27 cellular contexts compared by ENCODE assay signal in the genomic region with DNA sequence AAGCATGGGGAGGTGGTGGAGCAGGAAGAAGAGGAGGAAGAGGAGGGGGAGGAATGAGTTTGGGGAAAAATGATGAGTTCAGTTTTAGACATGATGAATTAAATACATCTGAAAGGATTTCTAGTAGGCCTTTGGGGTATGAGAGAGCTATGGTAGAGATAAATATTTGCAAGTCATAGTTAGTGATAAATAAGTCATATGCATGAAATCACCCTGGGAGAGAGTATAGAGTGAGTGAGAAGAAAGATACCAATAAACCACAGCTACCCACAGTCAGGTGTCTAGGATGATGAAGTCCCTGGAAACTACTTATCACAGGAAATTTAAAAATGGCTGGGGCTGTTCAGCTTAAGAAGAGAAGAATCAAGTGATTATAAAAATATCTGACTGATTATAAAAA.
"Had no signal": no experiment of that assay in that cellular context is flagged by ENCODE, and none has a peak within 500 bp of the region (broad histone marks: within the 10 kb centered on the region; RNA-seq: fewer than 3 reads in every experiment).

No MANE protein-coding gene starts in this region.

- H3K9me3 ChIP-seq: Peyer's patch, SJSA1, SK-N-SH had no signal

- H3K36me3 ChIP-seq: Peyer's patch, SJSA1 had no signal

- H3K4me3 ChIP-seq: Peyer's patch, SJSA1 had no signal

- DNase-seq: activated CD4-positive, alpha-beta T cell treated with anti-CD3 and anti-CD28 coated beads for 36 hours; activated CD4-positive, alpha-beta T cell treated with anti-CD3 and anti-CD28 coated beads, Interleukin-2, amount 10 ng/mL, durations not matched to agents 7 days and 5 days; activated CD4-positive, alpha-beta T cell treated with anti-CD3 and anti-CD28 coated beads, Interleukin-2, amount 50 U/mL, for 48 hours; activated CD8-positive, alpha-beta T cell treated with anti-CD3 and anti-CD28 coated beads, Interleukin-2, amount 10 ng/mL, durations not matched to agents 7 days and 5 days; activated naive CD4-positive, alpha-beta T cell treated with anti-CD3 and anti-CD28 coated beads, Interleukin-2, amount 50 U/mL, for 16 hours; activated naive CD8-positive, alpha-beta T cell treated with anti-CD3 and anti-CD28 coated beads for 36 hours; activated T-cell treated with anti-CD3 and anti-CD28 coated beads, Interleukin-2, amount 50 U/mL, for 24 hours; central memory CD4-positive, alpha-beta T cell; NCI-H1105; NCI-H1436; NCI-H1694; NCI-H1930; NCI-H2081 treated with DMSO at 0.1 percent for 48 hours; NCI-H345; NCI-H524 treated with DMSO at 0.1 percent for 48 hours; PC-3; Peyer's patch; RPMI8226; SHP77 treated with DMSO at 0.1 percent for 48 hours; SK-N-SH had no signal

- H3K36me3 Mint-ChIP-seq: activated naive CD8-positive, alpha-beta T cell treated with anti-CD3 and anti-CD28 coated beads for 36 hours; brain; WTC11 had no signal

- H3K27me3 ChIP-seq: Peyer's patch, SJSA1 had no signal

- H3K27me3 Mint-ChIP-seq: activated CD4-positive, alpha-beta T cell treated with anti-CD3 and anti-CD28 coated beads for 36 hours; activated CD4-positive, alpha-beta T cell treated with anti-CD3 and anti-CD28 coated beads, Interleukin-2, amount 10 ng/mL, durations not matched to agents 7 days and 5 days; activated naive CD8-positive, alpha-beta T cell treated with anti-CD3 and anti-CD28 coated beads for 36 hours; activated T-cell treated with anti-CD3 and anti-CD28 coated beads, Interleukin-2, amount 50 U/mL, for 24 hours had no signal

- H3K4me3 Mint-ChIP-seq: activated CD4-positive, alpha-beta T cell treated with anti-CD3 and anti-CD28 coated beads for 36 hours; activated CD4-positive, alpha-beta T cell treated with anti-CD3 and anti-CD28 coated beads, Interleukin-2, amount 10 ng/mL, durations not matched to agents 7 days and 5 days; activated CD8-positive, alpha-beta T cell treated with anti-CD3 and anti-CD28 coated beads, Interleukin-2, amount 10 ng/mL, durations not matched to agents 7 days and 5 days; activated naive CD8-positive, alpha-beta T cell treated with anti-CD3 and anti-CD28 coated beads for 36 hours; activated T-cell treated with anti-CD3 and anti-CD28 coated beads, Interleukin-2, amount 50 U/mL, for 24 hours; activated T-helper 1 cell treated with anti-CD3 and anti-CD28 coated beads, Interleukin-12 subunit alpha, Interleukin-12 subunit beta, Interleukin-2, Interleukin-4 antibody, amounts not matched to agents 30 ng/mL and 10 ng/mL and 1 ng/mL, durations not matched to agents 14 hours and 24 hours and 36 hours; brain; T-helper 1 cell treated with Interleukin-12 subunit alpha and Interleukin-12 subunit beta and Interleukin-4 antibody, amounts not matched to agents 30 μg/mL and 1 μg/mL, for 36 hours; T-helper 2 cell treated with Interferon-gamma antibody and Interleukin-4, amounts not matched to agents 5 μg/mL and 100 μg/mL, for 36 hours; WTC11 had no signal

- H3K27ac ChIP-seq: Peyer's patch, SJSA1 had no signal

- H3K9me3 Mint-ChIP-seq: activated CD4-positive, alpha-beta T cell treated with anti-CD3 and anti-CD28 coated beads, Interleukin-2, amount 10 ng/mL, durations not matched to agents 7 days and 5 days; activated naive CD8-positive, alpha-beta T cell treated with anti-CD3 and anti-CD28 coated beads for 36 hours; activated T-cell treated with anti-CD3 and anti-CD28 coated beads, Interleukin-2, amount 50 U/mL, for 24 hours; activated T-helper 1 cell treated with anti-CD3 and anti-CD28 coated beads, Interleukin-12 subunit alpha, Interleukin-12 subunit beta, Interleukin-2, Interleukin-4 antibody, amounts not matched to agents 30 ng/mL and 10 ng/mL and 1 ng/mL, durations not matched to agents 14 hours and 24 hours and 36 hours; brain; T-helper 1 cell treated with Interleukin-12 subunit alpha and Interleukin-12 subunit beta and Interleukin-4 antibody, amounts not matched to agents 30 μg/mL and 1 μg/mL, for 36 hours; T-helper 2 cell treated with Interferon-gamma antibody and Interleukin-4, amounts not matched to agents 5 μg/mL and 100 μg/mL, for 36 hours; WTC11 had no signal

- H3K27ac Mint-ChIP-seq: activated CD4-positive, alpha-beta T cell treated with anti-CD3 and anti-CD28 coated beads for 36 hours; activated CD4-positive, alpha-beta T cell treated with anti-CD3 and anti-CD28 coated beads, Interleukin-2, amount 10 ng/mL, durations not matched to agents 7 days and 5 days; activated CD8-positive, alpha-beta T cell treated with anti-CD3 and anti-CD28 coated beads, Interleukin-2, amount 10 ng/mL, durations not matched to agents 7 days and 5 days; activated naive CD8-positive, alpha-beta T cell treated with anti-CD3 and anti-CD28 coated beads for 36 hours; activated T-cell treated with anti-CD3 and anti-CD28 coated beads, Interleukin-2, amount 50 U/mL, for 24 hours; activated T-helper 1 cell treated with anti-CD3 and anti-CD28 coated beads, Interleukin-12 subunit alpha, Interleukin-12 subunit beta, Interleukin-2, Interleukin-4 antibody, amounts not matched to agents 30 ng/mL and 10 ng/mL and 1 ng/mL, durations not matched to agents 14 hours and 24 hours and 36 hours; brain; T-helper 1 cell treated with Interleukin-12 subunit alpha and Interleukin-12 subunit beta and Interleukin-4 antibody, amounts not matched to agents 30 μg/mL and 1 μg/mL, for 36 hours; T-helper 2 cell treated with Interferon-gamma antibody and Interleukin-4, amounts not matched to agents 5 μg/mL and 100 μg/mL, for 36 hours; WTC11 had no signal

- H3K4me1 ChIP-seq: Peyer's patch had no signal

- H3K4me2 ChIP-seq: SK-N-SH had no signal

- H3K4me1 Mint-ChIP-seq: activated CD4-positive, alpha-beta T cell treated with anti-CD3 and anti-CD28 coated beads for 36 hours; activated CD4-positive, alpha-beta T cell treated with anti-CD3 and anti-CD28 coated beads, Interleukin-2, amount 10 ng/mL, durations not matched to agents 7 days and 5 days; brain; WTC11 had no signal

- H3K9ac ChIP-seq: SK-N-SH had no signal

- ATAC-seq: activated CD4-positive, alpha-beta T cell treated with anti-CD3 and anti-CD28 coated beads for 36 hours; activated CD4-positive, CD25-positive, alpha-beta regulatory T cell treated with anti-CD3 and anti-CD28 coated beads, Interleukin-2, amount 50 U/mL, for 24 hours; activated CD8-positive, alpha-beta T cell treated with anti-CD3 and anti-CD28 coated beads, Interleukin-2, amount 10 ng/mL, durations not matched to agents 7 days and 5 days; PC-3; WTC11 had no signal
